ENCODE assay signal across 14 cellular contexts in the genomic region with DNA sequence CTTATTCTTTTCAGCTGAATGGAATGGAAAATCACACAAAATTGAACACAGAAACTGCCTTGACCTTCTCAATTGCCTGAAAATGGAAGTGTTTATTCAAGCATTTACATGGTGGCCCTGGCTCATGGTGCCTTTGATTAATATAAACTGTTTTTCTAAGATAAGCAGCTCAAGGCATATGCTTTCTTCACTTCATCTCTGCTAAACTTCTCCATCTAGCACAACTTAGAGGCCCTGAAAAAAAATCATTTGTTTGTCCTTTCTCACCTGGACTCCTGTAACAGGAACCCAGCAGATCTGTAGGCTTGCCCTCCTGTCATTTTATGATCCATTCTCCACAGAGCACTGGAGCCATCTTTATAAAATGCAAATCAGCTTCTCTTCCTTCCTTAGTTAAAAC.
DNase-seq lines count a peak whose midpoint lies in the region; ATAC-seq and TF ChIP-seq lines count a peak whose summit lies in the region.
"Had no signal": no experiment of that assay in that cellular context is flagged by ENCODE, and none has a peak within 500 bp of the region (broad histone marks: within the 10 kb centered on the region; RNA-seq: fewer than 3 reads in every experiment).

No MANE protein-coding gene starts in this region.

- CTCF ChIA-PET in IMR-90 (lab: Yijun Ruan, JAX) = no interaction called here

- no peak overlapping the region for H2AK5ac ChIP-seq in IMR-90 (ENCODE audit: low read depth, low read length)

- peak overlapping the region; percentile 54; the same call in 1 of the 2 replicates for H2BK20ac ChIP-seq in IMR-90 (ENCODE audit: low read depth, low read length)

- peak overlapping the region; percentile 40 to 59; a peak in 2 of 4 replicates for H4K8ac ChIP-seq in IMR-90 (ENCODE audit: low read depth in 2 of 2, low read length in 2 of 2)

- peak overlapping the region; percentile 49; the same call in 1 of the 3 replicates for H2BK15ac ChIP-seq in IMR-90 (ENCODE audit: low read depth, low read length)

- peaks cover 32% of the 10 kb centered on the region for H3K4me1 ChIP-seq in GM23338 (ENCODE audit: insufficient read depth)
- H3K4me1 ChIP-seq in IMR-90 (ENCODE audit: control insufficient read depth, insufficient read depth, low read length) = peaks cover 5% of the 10 kb centered on the region
- no peaks in the 10 kb centered on the region for H3K4me1 ChIP-seq in spleen

- H3K27ac ChIP-seq in GM23338 (ENCODE audit: low read depth) = no peak overlapping the region
- H3K27ac ChIP-seq in IMR-90 (ENCODE audit: insufficient read depth, low read length) = peak overlapping the region; percentile 65; the same call in 1 of the 2 replicates
- no peak overlapping the region for H3K27ac ChIP-seq in spleen

- no peaks in the 10 kb centered on the region for H3K79me2 ChIP-seq in GM23338 (replicated peaks; ENCODE audit: insufficient read depth)

- in situ Hi-C loops in IMR-90 (cut with MboI; ENCODE audit: low sequenced_read_pairs) = no loop called here

- no peaks in the 10 kb centered on the region; the same call in 1 of the 2 replicates for H3K9me2 ChIP-seq in GM23338 (ENCODE audit: insufficient read depth)
- H3K9me2 ChIP-seq: SK-N-SH had no signal

- no peak overlapping the region for H3K56ac ChIP-seq in IMR-90 (ENCODE audit: extremely low read depth, insufficient read depth, low read length)

- H4K20me1 ChIP-seq in GM23338 (replicated peaks; ENCODE audit: insufficient read depth) = no peaks in the 10 kb centered on the region
- no peaks in the 10 kb centered on the region for H4K20me1 ChIP-seq in IMR-90 (ENCODE audit: insufficient read depth, low read length)

- TF ChIP-seq CTCF in GM23338 (conservative IDR thresholded peaks at IDR 0.05; ENCODE audit: low read depth in 2 of 2) (no peak), IMR-90 (conservative IDR thresholded peaks at IDR 0.05; ENCODE audit: low read depth, low read length) (no peak), nephron (IDR thresholded peaks at IDR 0.05; ENCODE audit: unreplicated experiment in 3 of 3) (no peak), spleen (IDR thresholded peaks at IDR 0.05 in 8 of 11, conservative IDR thresholded peaks at IDR 0.05 in 3 of 11) (no peak)

- H4K91ac ChIP-seq in IMR-90 (ENCODE audit: insufficient read depth, low read depth, low read length) = 0 out of 2 replicates have a peak overlapping the region, but pooled peaks have one; percentile 46

- H3K14ac ChIP-seq in IMR-90 (replicated peaks; ENCODE audit: low read depth, low read length) = no peak overlapping the region

- H3K79me1 ChIP-seq in IMR-90 (ENCODE audit: low read depth in 1 of 2, low read length in 2 of 2) = no peaks in the 10 kb centered on the region

- POLR2A ChIA-PET in IMR-90 (lab: Charles Lee; ENCODE audit: unreplicated experiment) = no interaction called here

- H2AFZ ChIP-seq in GM23338 (0 out of 2 replicates have a peak overlapping the region, but pooled peaks have one; percentile 8), IMR-90 (replicated peaks; ENCODE audit: low read length, poor library complexity) (no peak overlapping the region)

- no peaks in the 10 kb centered on the region for H3K9me1 ChIP-seq in IMR-90 (ENCODE audit: insufficient read depth, low read length)

- H3F3A ChIP-seq in GM23338 (replicated peaks; ENCODE audit: low read depth) = no peaks in the 10 kb centered on the region

- TF ChIP-seq POLR2A in IMR-90 (IDR thresholded peaks at IDR 0.05; ENCODE audit: low read depth, low read length) (no peak), spleen (IDR thresholded peaks at IDR 0.05) (no peak)

- H3K4me1 Mint-ChIP-seq in GM23338 (peaks cover 28% of the 10 kb centered on the region), nephron (peaks cover 10% of the 10 kb centered on the region)

- no peak overlapping the region for H3K4me2 ChIP-seq in GM23338
- H3K4me2 ChIP-seq in IMR-90 (ENCODE audit: low read depth, low read length) = peak overlapping the region; percentile 33; the same call in 1 of the 2 replicates
- H3K4me2 ChIP-seq: SK-N-SH had no signal

- TF ChIP-seq RAD21 in IMR-90 (IDR thresholded peaks at IDR 0.05; ENCODE audit: low read length) = no peak

- dilution Hi-C loops in IMR-90 (cut with HindIII; ENCODE audit: low sequenced_read_pairs, unreplicated experiment) = no loop called here

- H3K36me3 ChIP-seq in GM23338 (ENCODE audit: insufficient read depth) (no peaks in the 10 kb centered on the region), IMR-90 (ENCODE audit: control insufficient read depth, insufficient read depth, low read length) (no peaks in the 10 kb centered on the region; the same call in 1 of the 2 replicates), spleen (no peaks in the 10 kb centered on the region)

- no peak overlapping the region for H3K23ac ChIP-seq in IMR-90 (ENCODE audit: low read depth, low read length)

- H3K9ac ChIP-seq in IMR-90 (ENCODE audit: low read depth, low read length) = no peak overlapping the region
- H3K9ac ChIP-seq: SK-N-SH had no signal

- H3K27me3 Mint-ChIP-seq in GM23338 (ENCODE audit: insufficient read depth, low read depth, poor library complexity) (no peaks in the 10 kb centered on the region), nephron (ENCODE audit: low read depth) (no peaks in the 10 kb centered on the region)

- no peak for DNase-seq in GM23338 (ENCODE audit: low spot score)
- DNase-seq in IMR-90 = no peak
- peak; percentile 17 for DNase-seq in OCI-M1 (lab: John Stamatoyannopoulos, UW)
- no peak for DNase-seq in spleen
- no peak for DNase-seq in NCI-H2029 treated with DMSO at 0.1 percent for 48 hours (lab: John Stamatoyannopoulos, UW)
- no peak for DNase-seq in activated CD8-positive, alpha-beta memory T cell treated with anti-CD3 and anti-CD28 coated beads for 24 hours
- DNase-seq: CD8-positive, alpha-beta T cell; NCI-H1417; NCI-H2081; NK-92 treated with Interleukin-12 subunit alpha and Interleukin-12 subunit beta, amount 100 ng/mL, for 24 hours; PC-3; SK-N-SH; T-helper 1 cell had no signal

- H2BK5ac ChIP-seq in IMR-90 (ENCODE audit: low read depth, low read length, poor library complexity, severe bottlenecking) = peak overlapping the region; percentile 4

- ATAC-seq in GM23338 = no peak
- peak; percentile 32 for ATAC-seq in IMR-90 (ENCODE audit: low read depth)
- ATAC-seq: CD8-positive, alpha-beta T cell; PC-3 had no signal

- H4K5ac ChIP-seq in IMR-90 (ENCODE audit: low read depth, low read length) = peak overlapping the region; percentile 61; the same call in 1 of the 2 replicates

- H2AK9ac ChIP-seq in IMR-90 (replicated peaks; ENCODE audit: low read depth, low read length, poor library complexity) = no peak overlapping the region

- no TSS peak for BruUV-seq in IMR-90 (replicated peaks; lab: Mats Ljungman, UMichigan)

- H3K4me3 ChIP-seq in GM23338 = no peak overlapping the region
- H3K4me3 ChIP-seq in IMR-90 (ENCODE audit: insufficient read depth, low read depth, low read length) = no peak overlapping the region
- H3K4me3 ChIP-seq in spleen = no peak overlapping the region

- H3K27me3 ChIP-seq in GM23338 (ENCODE audit: insufficient read depth) = no peaks in the 10 kb centered on the region
- H3K27me3 ChIP-seq in IMR-90 (ENCODE audit: control insufficient read depth, insufficient read depth, low read length) = no peaks in the 10 kb centered on the region
- H3K27me3 ChIP-seq in spleen (replicated peaks in 1 of 7) = no peaks in the 10 kb centered on the region

- H3K18ac ChIP-seq in IMR-90 (ENCODE audit: low read depth, low read length) = peak overlapping the region; percentile 86

- H3K9me3 Mint-ChIP-seq in GM23338 (peaks cover 6% of the 10 kb centered on the region; the same call in 2 of the 3 replicates), nephron (peaks cover 2% of the 10 kb centered on the region)
- H3K9me3 Mint-ChIP-seq: CD8-positive, alpha-beta T cell had no signal

- H2BK120ac ChIP-seq in IMR-90 (ENCODE audit: low read depth, low read length) = peak overlapping the region; percentile 40; the same call in 1 of the 2 replicates

- H3K4ac ChIP-seq in IMR-90 (ENCODE audit: low read depth, low read length) = no peak overlapping the region; the same call in 1 of the 2 replicates

- H3K27ac Mint-ChIP-seq in GM23338 (no peak overlapping the region), nephron (peak overlapping the region; percentile 9 to 43 (median 12))
- H3K27ac Mint-ChIP-seq: CD8-positive, alpha-beta T cell had no signal

- H3K4me3 Mint-ChIP-seq in GM23338 (no peak overlapping the region), nephron (no peak overlapping the region)
- H3K4me3 Mint-ChIP-seq: CD8-positive, alpha-beta T cell had no signal

- peaks cover 2% of the 10 kb centered on the region; the same call in 1 of the 2 replicates for H3K9me3 ChIP-seq in IMR-90 (ENCODE audit: control insufficient read depth, insufficient read depth, low read length)
- H3K9me3 ChIP-seq in spleen = no peaks in the 10 kb centered on the region
- H3K9me3 ChIP-seq: SK-N-SH had no signal

- intact Hi-C loops in IMR-90 (cut with micrococcal nuclease) (no loop called here), spleen (cut with DNase I; ENCODE audit: low total_unique reads) (no loop called here)

- peaks cover 7% of the 10 kb centered on the region; the same call in 2 of the 3 replicates for H3K36me3 Mint-ChIP-seq in GM23338 (ENCODE audit: low read depth)
- H3K36me3 Mint-ChIP-seq in nephron (ENCODE audit: low read depth) = no peaks in the 10 kb centered on the region
- H3K36me3 Mint-ChIP-seq: CD8-positive, alpha-beta T cell had no signal

TF ChIP-seq in IMR-90, 13 proteins besides CTCF, POLR2A, EP300 and RAD21 (continues in another document):
- TF ChIP-seq MXI1 (IDR thresholded peaks at IDR 0.05; ENCODE audit: borderline replicate concordance, low read depth, low read length) (no peak), SMC3 (IDR thresholded peaks at IDR 0.05; ENCODE audit: low read depth, low read length) (no peak), BHLHE40 (IDR thresholded peaks at IDR 0.05; ENCODE audit: low read depth, low read length) (no peak), MAZ (IDR thresholded peaks at IDR 0.05; ENCODE audit: borderline replicate concordance, low read depth, low read length) (no peak), MAFK (IDR thresholded peaks at IDR 0.05; ENCODE audit: low read depth, low read length) (no peak), RCOR1 (IDR thresholded peaks at IDR 0.05; ENCODE audit: insufficient replicate concordance, low read length) (no peak), CHD1 (IDR thresholded peaks at IDR 0.05; ENCODE audit: low read depth, low read length) (no peak), NFE2L2 (IDR thresholded peaks at IDR 0.05; ENCODE audit: low read depth, low read length) (no peak), CEBPB (IDR thresholded peaks at IDR 0.05; ENCODE audit: low read depth, low read length) (no peak), RFX5 (IDR thresholded peaks at IDR 0.05; ENCODE audit: low read depth, low read length) (no peak)
